Comparison of ENCODE assay signal across 28 cellular contexts in the genomic region with DNA sequence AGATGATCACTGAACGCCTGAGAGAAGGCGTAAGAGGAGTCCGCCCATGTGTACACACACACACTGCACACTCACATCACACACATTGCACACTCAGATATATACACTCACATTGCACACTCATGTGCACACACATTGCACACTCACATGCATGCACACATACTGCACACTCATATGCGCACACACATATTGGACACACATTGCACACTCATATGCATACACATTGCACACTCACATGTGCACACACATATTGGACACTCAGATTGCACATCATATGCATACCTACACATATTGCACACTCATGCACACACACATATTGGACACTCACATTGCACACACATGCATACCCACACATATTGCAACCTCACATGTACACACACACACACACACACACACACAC.
"Had no signal": no experiment of that assay in that cellular context is flagged by ENCODE, and none has a peak within 500 bp of the region (broad histone marks: within the 10 kb centered on the region; RNA-seq: fewer than 3 reads in every experiment).

No MANE protein-coding gene starts in this region.

- FAIRE-seq: astrocyte, small intestine had no signal

- H3K9me3 ChIP-seq: esophagus muscularis mucosa, heart right ventricle, sigmoid colon, uterus had no signal

- H3K4me1 ChIP-seq: esophagus muscularis mucosa, heart right ventricle, sigmoid colon, tibial nerve, uterus had no signal

- H3K4me3 ChIP-seq: esophagus muscularis mucosa, heart right ventricle, sigmoid colon, tibial nerve, uterus had no signal

- H3K27me3 ChIP-seq: brain microvascular endothelial cell, sigmoid colon, tibial nerve, uterus had no signal

- ATAC-seq: activated T-cell treated with anti-CD3 and anti-CD28 coated beads, Interleukin-2, amount 50 U/mL, for 4 hours; activated T-helper 17 cell treated with anti-CD3 and anti-CD28 coated beads, Interleukin-2, amount 50 U/mL, for 72 hours; heart right ventricle; naive thymus-derived CD4-positive, alpha-beta T cell; stimulated activated naive B cell treated with anti-CD40 and anti-IgM and Interleukin-4, amounts not matched to agents 10 μg/mL and 1 μg/mL and 100 μg/mL, for 72 hours; T-helper 17 cell had no signal

- H3K27ac ChIP-seq: brain microvascular endothelial cell, esophagus muscularis mucosa, heart right ventricle, sigmoid colon, tibial nerve, uterus, WERI-Rb-1 had no signal

- H3K36me3 ChIP-seq: brain microvascular endothelial cell, esophagus muscularis mucosa, heart right ventricle, sigmoid colon, tibial nerve, uterus, WERI-Rb-1 had no signal

- DNase-seq: activated CD4-positive, alpha-beta memory T cell treated with anti-CD3 and anti-CD28 coated beads for 36 hours; activated CD4-positive, alpha-beta T cell treated with anti-CD3 and anti-CD28 coated beads, Interleukin-2, amount 10 ng/mL, durations not matched to agents 24 days and 14 days; activated CD4-positive, CD25-positive, alpha-beta regulatory T cell treated with anti-CD3 and anti-CD28 coated beads, Interleukin-2, amount 50 U/mL, for 72 hours; activated gamma-delta T cell treated with Interleukin-2 at 50 U/mL for 16 hours; activated naive CD4-positive, alpha-beta T cell treated with anti-CD3 and anti-CD28 coated beads, Interleukin-2, amount 50 U/mL, for 16 hours; activated T-cell treated with anti-CD3 and anti-CD28 coated beads, Interleukin-2, amount 50 U/mL, for 4 hours; amniotic stem cell; brain microvascular endothelial cell; central memory CD4-positive, alpha-beta T cell; foreskin melanocyte; heart right ventricle; midbrain; naive thymus-derived CD4-positive, alpha-beta T cell; occipital lobe; sigmoid colon; small intestine; stimulated activated CD4-positive, alpha-beta T cell treated with anti-CD3 and anti-CD28 coated beads, Interleukin-1b, Interleukin-23, amount 100 ng/mL, for 48 hours; stimulated activated CD4-positive, alpha-beta T cell treated with anti-CD3 and anti-CD28 coated beads, Interleukin-4, amount 100 ng/mL, for 4 hours; stimulated activated CD8-positive, alpha-beta memory T cell treated with anti-CD3 and anti-CD28 coated beads, Interleukin-4, amount 100 ng/mL, for 48 hours; stimulated activated naive B cell treated with anti-CD40 and anti-IgM and Interleukin-4, amounts not matched to agents 10 μg/mL and 1 μg/mL and 100 μg/mL, for 72 hours; T-helper 17 cell; T1000; uterus had no signal
